8 cellular contexts compared by ENCODE assay signal in the genomic region with DNA sequence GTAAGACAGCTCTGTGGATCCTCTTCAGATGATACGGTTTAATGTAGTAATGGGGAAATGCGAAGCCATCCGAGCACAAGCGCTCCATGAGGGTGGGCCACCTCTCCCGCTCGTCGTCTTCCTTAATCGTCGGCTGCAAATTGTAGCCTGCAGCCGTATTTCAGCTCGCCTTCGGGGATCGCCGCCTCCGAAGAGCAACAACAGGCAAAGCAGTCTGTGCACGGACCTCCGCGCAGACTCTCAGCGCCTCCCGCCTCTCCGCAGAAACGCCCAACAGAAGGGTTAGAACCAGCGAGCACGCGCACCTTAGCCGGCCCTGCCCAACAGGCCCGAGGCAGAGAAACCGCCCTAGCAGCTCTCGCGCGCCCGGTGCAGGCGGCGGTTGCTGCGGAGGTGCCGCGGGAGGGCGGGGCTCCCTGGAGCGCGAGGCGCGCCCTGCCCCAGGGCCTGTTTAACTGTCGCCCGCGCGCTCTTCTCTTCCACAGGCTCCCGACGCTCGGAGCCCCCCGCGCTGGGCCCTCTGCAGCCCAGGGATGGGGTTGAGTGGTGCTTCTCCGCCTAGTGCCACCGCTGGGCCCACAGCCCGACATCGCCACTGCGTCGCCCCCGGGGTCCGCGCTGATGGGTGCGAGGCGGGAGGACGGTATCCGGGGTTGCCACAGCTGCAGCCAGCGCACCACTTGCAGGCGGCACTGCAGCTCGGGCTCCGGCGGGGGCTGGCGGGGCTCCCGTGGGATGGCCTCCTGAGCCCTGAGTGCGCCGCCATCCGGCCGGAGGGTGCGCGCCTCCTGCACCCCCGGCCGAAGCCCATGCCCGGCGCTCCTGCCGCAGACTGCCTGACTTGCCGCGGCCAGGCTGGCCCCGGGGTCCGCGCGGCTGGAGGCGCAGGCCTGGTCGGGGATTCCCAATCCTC. TPM values are rescaled to one million over a fixed set of nuclear protein-coding genes. Genes with fewer than 3 reads are reported as not detected.
A peak's percentile ranks its signal among the peaks of the same experiment; 100 is the strongest.
DNase-seq lines count a peak whose midpoint lies in the region; ATAC-seq and TF ChIP-seq lines count a peak whose summit lies in the region.
"Not testable (repeated sequence)": the region's sequence is repeated elsewhere in the genome, so short reads cannot be mapped to it uniquely, and the experiment has no call there.

TSS of gene ANKRD36B (minus strand) at position 280 of the 913 bp plus-strand sequence. CDS start at position 88, 192 bp downstream.

- H3K4me3 ChIP-seq in fibroblast of mammary gland (ENCODE audit: control insufficient read depth, low read depth, low read length) (peak within 1 kb of the TSS; percentile 57), mucosa of descending colon (peak within 1 kb of the TSS; percentile 24)

- not testable (repeated sequence) for TF ChIP-seq CTCF in fibroblast of mammary gland (conservative IDR thresholded peaks at IDR 0.05; ENCODE audit: control insufficient read depth, insufficient read depth, low read depth, low read length); mucosa of descending colon (IDR thresholded peaks at IDR 0.05)

- H3K9me3 ChIP-seq in mucosa of descending colon = not testable (repeated sequence)

- ATAC-seq in HG03103 (IDR thresholded peaks at IDR 0.05; ENCODE audit: low read depth, unreplicated experiment) = peak; percentile 64
- peak; percentile 85 for ATAC-seq in mucosa of descending colon

- H3K4me1 ChIP-seq in mucosa of descending colon (ENCODE audit: low read depth) = not testable (repeated sequence)

- TF ChIP-seq POLR2A in GM19193 (IDR thresholded peaks at IDR 0.05; ENCODE audit: extremely low read depth, insufficient read depth, insufficient read length) = peak; percentile 63

- intact Hi-C loops in mucosa of descending colon (cut with DNase I, micrococcal nuclease) = loop anchor here (5.0 to 10.0 kb wide), 2 partner anchors 105 to 107 kb away; no protein-coding TSS in a partner anchor

- not testable (repeated sequence) for H3K36me3 ChIP-seq in mucosa of descending colon (ENCODE audit: low read depth)

- in situ Hi-C loops in SK-MEL-5 (cut with HindIII; ENCODE audit: low pct_unique_long_range_greater_than_20kb, low sequenced_read_pairs) = not testable (repeated sequence)

- DNase-seq in AG08396 (ENCODE audit: low spot score) (peak; percentile 9), SK-MEL-5 (ENCODE audit: low read depth, low spot score) (peak; percentile 47), fibroblast of mammary gland (ENCODE audit: low read depth) (peak; percentile 69), mucosa of descending colon (peak; percentile 80 to 93 (median 84))
- peak; percentile 79 for DNase-seq in activated naive CD4-positive, alpha-beta T cell treated with Interleukin-2 at 50 U/mL for 16 hours
- peak in 2 of 3 donors; percentile 30 to 41 for DNase-seq in stimulated activated CD4-positive, alpha-beta T cell treated with anti-CD3 and anti-CD28 coated beads, TNF-alpha, amount 100 ng/mL, for 1 hour (ENCODE audit: low read depth in 3 of 3, low spot score in 1 of 3)

RNA-seq across cellular contexts. Expression of gene ANKRD36B, which starts in this region (rescaled TPM):
- 4.1 and 4.3 TPM in 2 replicates for total RNA-seq in SK-MEL-5 (2014; rRNA removed; shearing (Covaris generic))
- polyA plus RNA-seq in SK-MEL-5 (2015; cell fraction: cytosol; rRNA removed) = 0.73 and 0.80 TPM in 2 replicates
- 93.9 and 106 TPM in 2 replicates for polyA plus RNA-seq in SK-MEL-5 (2015; cell fraction: nucleus; rRNA removed)
- 10 to 100 TPM; 23.1 to 37.8 (median 23.1) TPM for total RNA-seq in mucosa of descending colon

Comparison
In these comparisons a context has a peak if more than half of its experiments do, and no peak if none do; other contexts are left out.
1. Peak in every context shown above with its lines: DNase-seq, ATAC-seq and H3K4me3 ChIP-seq.
2. DNase-seq: peak in every context shown above with its lines; median percentile 84 in mucosa of descending colon; 79 in activated naive CD4-positive, alpha-beta T cell treated with Interleukin-2 at 50 U/mL for 16 hours; 69 in fibroblast of mammary gland; 47 in SK-MEL-5; 36 in stimulated activated CD4-positive, alpha-beta T cell treated with anti-CD3 and anti-CD28 coated beads, TNF-alpha, amount 100 ng/mL, for 1 hour; 9 in AG08396.